Comparison of ENCODE assay signal across 35 cellular contexts in genomic region chr16:74372953-74373846, GRCh38. TPM values are rescaled to one million over a fixed set of nuclear protein-coding genes. Genes with fewer than 3 reads are reported as not detected.
A peak's percentile ranks its signal among the peaks of the same experiment; 100 is the strongest.
DNase-seq lines count a peak whose midpoint lies in the region; ATAC-seq and TF ChIP-seq lines count a peak whose summit lies in the region.
"Had no signal": no experiment of that assay in that cellular context is flagged by ENCODE, and none has a peak within 500 bp of the region (broad histone marks: within the 10 kb centered on the region; RNA-seq: fewer than 3 reads in every experiment).

No MANE protein-coding gene starts in this region.

- H3F3A ChIP-seq in SK-N-SH (replicated peaks; ENCODE audit: insufficient read depth), result no peaks in the 10 kb centered on the region

- H3K27ac ChIP-seq in SK-N-SH (ENCODE audit: low read depth in 2 of 2, low read length in 1 of 2) (no peak overlapping the region), upper lobe of right lung (no peak overlapping the region)
- H3K27ac ChIP-seq: 22Rv1, body of pancreas, esophagus squamous epithelium, heart right ventricle, lower lobe of right lung, skin epidermis, suprapubic skin had no signal

- 54% methylated on average over 10 of the region's 10 CpGs for WGBS in SK-N-SH (ENCODE audit: low lambda C conversion rate)

- no peak for TF ChIP-seq EP300 in SK-N-SH (IDR thresholded peaks at IDR 0.05; ENCODE audit: borderline replicate concordance in 1 of 2, low read depth in 1 of 2, low read length in 1 of 2)

- H3K4me1 ChIP-seq in SK-N-SH (ENCODE audit: control insufficient read depth in 1 of 2, insufficient read depth in 2 of 2, low read depth in 1 of 2, low read length in 1 of 2), result no peaks in the 10 kb centered on the region
- H3K4me1 ChIP-seq in upper lobe of right lung, result no peaks in the 10 kb centered on the region
- H3K4me1 ChIP-seq: body of pancreas, lower lobe of right lung had no signal

- intact Hi-C loops in upper lobe of right lung (cut with DNase I), result no loop called here

- H3K27me3 Mint-ChIP-seq in IgD-negative memory B cell, result no peaks in the 10 kb centered on the region
- H3K27me3 Mint-ChIP-seq: central memory CD8-positive, alpha-beta T cell had no signal

- no peak overlapping the region for H3K4me3 ChIP-seq in SK-N-SH (ENCODE audit: low read depth in 2 of 2, low read length in 1 of 2)
- no peak overlapping the region for H3K4me3 ChIP-seq in upper lobe of right lung
- H3K4me3 ChIP-seq: body of pancreas, esophagus squamous epithelium, heart right ventricle, lower lobe of right lung, MG63, skin epidermis, suprapubic skin had no signal

- no peak overlapping the region for H3K4me2 ChIP-seq in SK-N-SH

- ATAC-seq in SK-N-SH treated with all-trans-retinoic acid at 6 μM for 48 hours (no peak), upper lobe of right lung (peak; percentile 25), HG03460 (IDR thresholded peaks at IDR 0.05; ENCODE audit: unreplicated experiment) (no peak)
- ATAC-seq: body of pancreas; CD8-positive, alpha-beta T cell; heart right ventricle; natural killer cell had no signal

- no peaks in the 10 kb centered on the region for H3K36me3 ChIP-seq in SK-N-SH (replicated peaks in 1 of 2; ENCODE audit: control insufficient read depth in 1 of 2, insufficient read depth in 2 of 2, low read length in 1 of 2)
- no peaks in the 10 kb centered on the region for H3K36me3 ChIP-seq in upper lobe of right lung
- H3K36me3 ChIP-seq: esophagus squamous epithelium, heart right ventricle, lower lobe of right lung, MG63, suprapubic skin had no signal

- TF ChIP-seq RAD21 in SK-N-SH (IDR thresholded peaks at IDR 0.05; ENCODE audit: low read length), result no peak

- POLR2A ChIA-PET in SK-N-SH (lab: Yijun Ruan, JAX), result no interaction called here

- peak overlapping the region in 1 of 4 donors; percentile 58 for H3K4me3 Mint-ChIP-seq in IgD-negative memory B cell
- H3K4me3 Mint-ChIP-seq: CD8-positive, alpha-beta T cell; central memory CD8-positive, alpha-beta T cell; natural killer cell had no signal

- CTCF ChIA-PET in SK-N-SH (lab: Yijun Ruan, JAX), result interaction anchor here (0.9 kb wide), 1 partner anchor 58 kb away, joined by 3 read pairs; no protein-coding TSS in a partner anchor

- peak overlapping the region in 2 of 3 donors; percentile 60 to 83 for H3K27ac Mint-ChIP-seq in IgD-negative memory B cell
- H3K27ac Mint-ChIP-seq: CD8-positive, alpha-beta T cell had no signal

- no peaks in the 10 kb centered on the region for H3K79me2 ChIP-seq in SK-N-SH (ENCODE audit: insufficient read depth)

- no peaks in the 10 kb centered on the region for H3K9me2 ChIP-seq in SK-N-SH

- in situ Hi-C loops in ACHN (cut with HindIII; ENCODE audit: low pct_ligation_motif_present, low pct_unique_long_range_greater_than_20kb, low sequenced_read_pairs), result no loop called here

- H3K36me3 Mint-ChIP-seq in IgD-negative memory B cell, result no peaks in the 10 kb centered on the region
- H3K36me3 Mint-ChIP-seq: CD8-positive, alpha-beta T cell; natural killer cell had no signal

- H3K9me3 ChIP-seq in SK-N-SH (no peaks in the 10 kb centered on the region), upper lobe of right lung (no peaks in the 10 kb centered on the region)
- H3K9me3 ChIP-seq: body of pancreas, esophagus squamous epithelium, heart right ventricle, lower lobe of right lung, MG63, suprapubic skin had no signal

- DNase-seq in SK-N-SH (peak; percentile 5), iPS-NIHi7 (ENCODE audit: extremely low spot score) (peak; percentile 8), upper lobe of right lung (no peak), OCI-M2 (lab: John Stamatoyannopoulos, UW; ENCODE audit: unreplicated experiment) (no peak), ACHN (no peak)
- DNase-seq: activated CD4-positive, alpha-beta T cell treated with anti-CD3 and anti-CD28 coated beads, Interleukin-2, amount 50 U/mL, for 4 hours; activated CD4-positive, CD25-positive, alpha-beta regulatory T cell; activated naive CD4-positive, alpha-beta T cell treated with Interleukin-2 at 50 U/mL for 16 hours; AML-193; body of pancreas; CD8-positive, alpha-beta T cell; dermis blood vessel endothelial cell; EL; esophagus squamous epithelium; foreskin melanocyte; heart right ventricle; KG1; kidney glomerular epithelial cell; lower lobe of right lung; MG63; natural killer cell; NCI-H2029; NCI-H510A treated with DMSO at 0.1 percent for 48 hours; OCI-M1; retina; stimulated activated naive CD4-positive, alpha-beta T cell treated with Interleukin-2 at 50 U/mL for 16 hours had no signal

- no peak for TF ChIP-seq CTCF in SK-N-SH (IDR thresholded peaks at IDR 0.05)
- TF ChIP-seq CTCF in upper lobe of right lung (IDR thresholded peaks at IDR 0.05), result no peak

- H3K27me3 ChIP-seq in SK-N-SH (ENCODE audit: insufficient read depth) (no peaks in the 10 kb centered on the region), upper lobe of right lung (no peaks in the 10 kb centered on the region)
- H3K27me3 ChIP-seq: body of pancreas, esophagus squamous epithelium, heart right ventricle, MG63, suprapubic skin had no signal

- peak overlapping the region; percentile 51; the same call in 1 of the 2 replicates for H2AFZ ChIP-seq in SK-N-SH (ENCODE audit: low read depth)

- peaks cover 0 to 5% (median 4%) of the 10 kb centered on the region in 3 donors for H3K4me1 Mint-ChIP-seq in IgD-negative memory B cell

- H3K9me3 Mint-ChIP-seq in IgD-negative memory B cell, result no peaks in the 10 kb centered on the region
- H3K9me3 Mint-ChIP-seq: CD8-positive, alpha-beta T cell; central memory CD8-positive, alpha-beta T cell; natural killer cell had no signal

- no peak overlapping the region for H3K9ac ChIP-seq in SK-N-SH

- no peaks in the 10 kb centered on the region for H4K20me1 ChIP-seq in SK-N-SH (ENCODE audit: insufficient read depth)

TF ChIP-seq in SK-N-SH, 30 proteins besides CTCF, POLR2A, EP300 and RAD21:
- TF ChIP-seq GABPA (IDR thresholded peaks at IDR 0.05; ENCODE audit: low read depth) (no peak), YY1 (IDR thresholded peaks at IDR 0.05; ENCODE audit: low read depth) (no peak), IRF3 (IDR thresholded peaks at IDR 0.05; ENCODE audit: low read depth, low read length) (no peak)
TF ChIP-seq in SK-N-SH: peak in this region for 0.

TF ChIP-seq in SK-N-SH treated with all-trans-retinoic acid at 6 μM for 48 hours, 23 proteins besides CTCF, POLR2A, EP300 and RAD21:
- TF ChIP-seq RARB (CRISPR knock-in tag; IDR thresholded peaks at IDR 0.05) (no peak), CREB5 (CRISPR knock-in tag; IDR thresholded peaks at IDR 0.05; ENCODE audit: low read depth) (no peak), BACH2 (CRISPR knock-in tag; IDR thresholded peaks at IDR 0.05; ENCODE audit: borderline replicate concordance) (no peak), SNAI2 (CRISPR knock-in tag; IDR thresholded peaks at IDR 0.05) (no peak), ISL1 (CRISPR knock-in tag; IDR thresholded peaks at IDR 0.05) (no peak), CSRNP3 (CRISPR knock-in tag; IDR thresholded peaks at IDR 0.05) (no peak), ZFP3 (CRISPR knock-in tag; IDR thresholded peaks at IDR 0.05) (no peak), OSR1 (CRISPR knock-in tag; IDR thresholded peaks at IDR 0.05) (no peak), TOX (CRISPR knock-in tag; IDR thresholded peaks at IDR 0.05; ENCODE audit: borderline replicate concordance) (no peak), ZNF70 (CRISPR knock-in tag; IDR thresholded peaks at IDR 0.05) (no peak), ZC3H10 (CRISPR knock-in tag; IDR thresholded peaks at IDR 0.05) (no peak), TCF4 (CRISPR knock-in tag; IDR thresholded peaks at IDR 0.05; ENCODE audit: borderline replicate concordance) (no peak), ZNF8 (CRISPR knock-in tag; IDR thresholded peaks at IDR 0.05) (no peak)

RNA-seq across cellular contexts. Expression of gene NPIPB15, which starts 2.9 kb away (rescaled TPM):
- polyA plus RNA-seq in SK-N-SH (2012; rRNA removed) (0.52 TPM in 1 of 2 replicates, not detected in the other), IgD-negative memory B cell (1.7 TPM)
- polyA plus RNA-seq in SK-N-SH (2012; cell fraction: cytosol; rRNA removed), result not detected in 2 replicates
- 1.4 and 2.6 TPM in 2 replicates for polyA plus RNA-seq in SK-N-SH (2012; cell fraction: nucleus; rRNA removed)
- not detected for total RNA-seq in upper lobe of right lung
- total RNA-seq: dermis blood vessel endothelial cell, lower lobe of right lung had no signal

RNA-seq across cellular contexts. Expression of gene CLEC18B, which starts 48.1 kb away (rescaled TPM):
- 0.10 and 0.18 TPM in 2 replicates for polyA plus RNA-seq in SK-N-SH (2012; rRNA removed)
- 0.08 TPM in 1 of 2 replicates, not detected in the other for polyA plus RNA-seq in SK-N-SH (2012; cell fraction: cytosol; rRNA removed)
- 1.6 and 2.5 TPM in 2 replicates for polyA plus RNA-seq in SK-N-SH (2012; cell fraction: nucleus; rRNA removed)
- polyA plus RNA-seq in IgD-negative memory B cell, result not detected
- not detected for total RNA-seq in upper lobe of right lung
- total RNA-seq: dermis blood vessel endothelial cell, mononuclear cell, urinary bladder had no signal

Comparison
In these comparisons a context has a peak if more than half of its experiments do, and no peak if none do; other contexts are left out.
1. DNase-seq: peak in SK-N-SH (single experiment) and iPS-NIHi7 (single experiment); none in upper lobe of right lung (single experiment), OCI-M2 (single experiment) and ACHN (single experiment).